ENCODE assay signal across 21 cellular contexts in the genomic region with DNA sequence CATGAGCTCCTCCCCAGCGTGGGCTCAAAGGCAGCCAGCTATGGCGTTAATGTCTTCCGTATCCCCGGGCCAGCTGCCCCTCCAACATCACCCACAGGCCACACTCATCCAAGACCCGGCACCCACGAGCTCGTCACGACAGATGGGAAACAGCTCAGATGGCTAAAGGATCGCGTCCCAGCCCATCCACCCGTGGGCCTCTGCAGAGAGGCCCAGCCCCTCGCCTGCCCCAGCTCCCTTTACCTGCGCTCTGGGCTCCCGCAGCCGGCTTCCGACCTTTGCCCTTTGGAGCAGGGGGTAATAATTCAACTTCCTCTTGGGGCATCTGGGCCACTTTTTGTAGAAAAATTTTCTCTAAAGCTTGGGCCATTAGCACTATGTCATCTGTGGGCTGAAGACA. TPM values are rescaled to one million over a fixed set of nuclear protein-coding genes. Genes with fewer than 3 reads are reported as not detected.
A peak's percentile ranks its signal among the peaks of the same experiment; 100 is the strongest.
DNase-seq lines count a peak whose midpoint lies in the region; ATAC-seq and TF ChIP-seq lines count a peak whose summit lies in the region.
"Had no signal": no experiment of that assay in that cellular context is flagged by ENCODE, and none has a peak within 500 bp of the region (broad histone marks: within the 10 kb centered on the region; RNA-seq: fewer than 3 reads in every experiment).

No MANE protein-coding gene starts in this region.

- H3K27ac ChIP-seq in right atrium auricular region (no peak overlapping the region), right lobe of liver (no peak overlapping the region), spleen (no peak overlapping the region)
- H3K27ac ChIP-seq: A549, HL-60, PC-9 had no signal

- H3K4me1 ChIP-seq in right atrium auricular region: peaks cover 0 to 28% of the 10 kb centered on the region in 2 donors
- peaks cover 0 to 45% (median 19%) of the 10 kb centered on the region in 4 donors for H3K4me1 ChIP-seq in right lobe of liver
- H3K4me1 ChIP-seq in spleen: peaks cover 19 to 45% (median 33%) of the 10 kb centered on the region in 6 donors

- H3K27me3 Mint-ChIP-seq in chondrocyte (ENCODE audit: low read depth) (no peaks in the 10 kb centered on the region), type B pancreatic cell (no peaks in the 10 kb centered on the region)
- H3K27me3 Mint-ChIP-seq: B cell had no signal

- H3K27ac Mint-ChIP-seq in chondrocyte (ENCODE audit: unreplicated experiment) (no peak overlapping the region), type B pancreatic cell (no peak overlapping the region)
- H3K27ac Mint-ChIP-seq: B cell, GM23338 had no signal

- no peaks in the 10 kb centered on the region for H3K9me3 ChIP-seq in right atrium auricular region
- H3K9me3 ChIP-seq in right lobe of liver: no peaks in the 10 kb centered on the region
- H3K9me3 ChIP-seq in spleen: no peaks in the 10 kb centered on the region
- H3K9me3 ChIP-seq: A549 had no signal

- DNase-seq in Right ventricle myocardium inferior (ENCODE audit: missing footprints): peak; percentile 21
- no peak for DNase-seq in right atrium auricular region (ENCODE audit: low spot score)
- peak; percentile 82 for DNase-seq in chondrocyte (ENCODE audit: low spot score)
- DNase-seq in right lobe of liver: peak in 2 of 3 donors; percentile 17 to 40
- DNase-seq in spleen: peak; percentile 38
- no peak for DNase-seq in type B pancreatic cell (ENCODE audit: extremely low spot score, unreplicated experiment)
- no peak for DNase-seq in NCI-H1694 (lab: John Stamatoyannopoulos, UW)
- DNase-seq: HCEC 1CT, KBM-7, NCI-H1092, NCI-H1436, NCI-H1930, NCI-H2227 treated with DMSO at 0.1 percent for 48 hours, NCI-H510A, PC-9, RPMI8226 had no signal

- H3K4me1 Mint-ChIP-seq in chondrocyte (ENCODE audit: low read depth): peaks cover 9% of the 10 kb centered on the region
- no peaks in the 10 kb centered on the region for H3K4me1 Mint-ChIP-seq in type B pancreatic cell (ENCODE audit: unreplicated experiment)

- H3K4me3 ChIP-seq in right atrium auricular region (no peak overlapping the region), right lobe of liver (no peak overlapping the region), spleen (no peak overlapping the region)
- H3K4me3 ChIP-seq: A549, GM23338, PC-9 had no signal

- H3K27me3 ChIP-seq in right atrium auricular region (no peaks in the 10 kb centered on the region), right lobe of liver (no peaks in the 10 kb centered on the region), spleen (replicated peaks in 1 of 7) (no peaks in the 10 kb centered on the region)

- H3K36me3 ChIP-seq in right atrium auricular region (peaks cover 68% of the 10 kb centered on the region), right lobe of liver (peaks cover 0 to 41% (median 16%) of the 10 kb centered on the region in 4 donors), spleen (peaks cover 6 to 85% (median 66%) of the 10 kb centered on the region in 6 donors)

- TF ChIP-seq CTCF in right atrium auricular region (IDR thresholded peaks at IDR 0.05) (no peak), chondrocyte (IDR thresholded peaks at IDR 0.05) (no peak), right lobe of liver (IDR thresholded peaks at IDR 0.05) (no peak), spleen (IDR thresholded peaks at IDR 0.05 in 8 of 11, conservative IDR thresholded peaks at IDR 0.05 in 3 of 11) (no peak), type B pancreatic cell (conservative IDR thresholded peaks at IDR 0.05) (no peak)

- peaks cover 14% of the 10 kb centered on the region for H3K36me3 Mint-ChIP-seq in chondrocyte (ENCODE audit: low read depth)
- no peaks in the 10 kb centered on the region for H3K36me3 Mint-ChIP-seq in type B pancreatic cell

- WGBS in right lobe of liver (ENCODE audit: insufficient coverage, low coverage, low lambda C conversion rate, missing lambda C conversion rate): 66% methylated on average over 6 of the region's 16 CpGs
- WGBS in spleen, 5 donors: 94 to 97% (median 95%) methylated on average over 16 of the region's 16 CpGs

- H3K4me3 Mint-ChIP-seq in chondrocyte (ENCODE audit: unreplicated experiment) (no peak overlapping the region), type B pancreatic cell (no peak overlapping the region)
- H3K4me3 Mint-ChIP-seq: B cell, CD14-positive monocyte, GM23338 had no signal

- intact Hi-C loops in Right ventricle myocardium inferior (cut with DNase I): no loop called here
- intact Hi-C loops in right lobe of liver (cut with DNase I): no loop called here
- intact Hi-C loops in spleen (cut with DNase I; ENCODE audit: low total_unique reads): no loop called here

- ATAC-seq in Right ventricle myocardium inferior (no peak), right lobe of liver (no peak)
- ATAC-seq: A549, GM23338 had no signal

- no peak for TF ChIP-seq POLR2A in right lobe of liver (IDR thresholded peaks at IDR 0.05)
- TF ChIP-seq POLR2A in spleen (IDR thresholded peaks at IDR 0.05): no peak

- H3K9me3 Mint-ChIP-seq in chondrocyte (ENCODE audit: low read depth) (no peaks in the 10 kb centered on the region), type B pancreatic cell (no peaks in the 10 kb centered on the region)
- H3K9me3 Mint-ChIP-seq: CD14-positive monocyte, GM23338 had no signal

RNA-seq across cellular contexts. Expression of gene BRD3, which starts 16.5 kb away (rescaled TPM):
- 31.6 TPM for total RNA-seq in Right ventricle myocardium inferior
- 10 to 100 TPM; 14.1 to 18.5 TPM for total RNA-seq in right atrium auricular region
- 48.7 to 59.0 TPM (median 49.0 TPM) in 3 replicates for total RNA-seq in chondrocyte
- 10 to 100 TPM; 10.7 to 25.4 (median 21.1) TPM for total RNA-seq in right lobe of liver
- 10 to 100 TPM; 21.3 to 54.0 (median 35.9) TPM for total RNA-seq in spleen
- polyA plus RNA-seq in spleen: 10 to 100 TPM in 1 of 3 donors, 1 to 10 TPM in 2; 5.9 to 12.6 (median 6.1) TPM
- total RNA-seq in type B pancreatic cell (ENCODE audit: low replicate concordance): 59.8 and 72.4 TPM in 2 replicates

RNA-seq across cellular contexts. Expression of gene BRD3OS, which starts 26.0 kb away (rescaled TPM):
- total RNA-seq in Right ventricle myocardium inferior (6.2 TPM), right atrium auricular region (10 to 100 TPM in 1 of 2 donors, 1 to 10 TPM in 1; 7.8 to 11.2 TPM), chondrocyte (13.7 to 27.6 TPM (median 15.7 TPM) in 3 replicates), right lobe of liver (1 to 10 TPM; 3.2 to 8.1 (median 5.9) TPM), spleen (10 to 100 TPM in 5 of 7 donors, 1 to 10 TPM in 2; 9.5 to 13.2 (median 11.3) TPM), type B pancreatic cell (ENCODE audit: low replicate concordance) (17.0 and 24.0 TPM in 2 replicates)
- 10 to 100 TPM in 1 of 3 donors, 1 to 10 TPM in 2; 6.9 to 10.2 (median 9.8) TPM for polyA plus RNA-seq in spleen

RNA-seq across cellular contexts. Expression of gene VAV2, which starts 59.2 kb away (rescaled TPM):
- total RNA-seq in Right ventricle myocardium inferior (7.6 TPM), right atrium auricular region (1 to 10 TPM; 3.4 to 6.0 TPM), chondrocyte (17.7 to 34.2 TPM (median 19.3 TPM) in 3 replicates), right lobe of liver (10 to 100 TPM; 30.1 to 44.3 (median 34.9) TPM), spleen (10 to 100 TPM; 17.9 to 39.2 (median 31.3) TPM), type B pancreatic cell (ENCODE audit: low replicate concordance) (39.4 and 54.3 TPM in 2 replicates)
- 10 to 100 TPM; 14.2 to 25.0 (median 15.0) TPM for polyA plus RNA-seq in spleen

Comparison
In these comparisons a context has a peak if more than half of its experiments do, and no peak if none do; other contexts are left out.
1. DNase-seq: peak in Right ventricle myocardium inferior (single experiment), chondrocyte (single experiment), right lobe of liver (2 of 3) and spleen (single experiment); none in right atrium auricular region (single experiment), type B pancreatic cell (single experiment) and NCI-H1694 (single experiment).